Comparison of ENCODE assay signal across 13 cellular contexts in genomic region chr22:18032455-18033101, GRCh38. TPM values are rescaled to one million over a fixed set of nuclear protein-coding genes. Genes with fewer than 3 reads are reported as not detected.
A peak's percentile ranks its signal among the peaks of the same experiment; 100 is the strongest.
DNase-seq lines count a peak whose midpoint lies in the region; ATAC-seq and TF ChIP-seq lines count a peak whose summit lies in the region.
"Had no signal": no experiment of that assay in that cellular context is flagged by ENCODE, and none has a peak within 500 bp of the region (broad histone marks: within the 10 kb centered on the region; RNA-seq: fewer than 3 reads in every experiment).

No MANE protein-coding gene starts in this region.

- H3K4me3 ChIP-seq in mesodermal cell (ENCODE audit: extremely low read depth, insufficient read depth, low read length, poor library complexity, severe bottlenecking) (no peak overlapping the region), aorta (ENCODE audit: low read length in 2 of 2) (no peak overlapping the region), prostate gland (no peak overlapping the region), H7 (ENCODE audit: insufficient read depth, low read depth, low read length) (no peak overlapping the region)
- H3K4me3 ChIP-seq: GM12878, HAP-1, thyroid gland had no signal

- H3K4me1 ChIP-seq in mesodermal cell (ENCODE audit: control insufficient read depth, insufficient read depth, low read length, poor library complexity, severe bottlenecking) (peaks cover 27% of the 10 kb centered on the region), aorta (ENCODE audit: control insufficient read depth in 1 of 2, insufficient read depth in 2 of 2, low read length in 2 of 2) (no peaks in the 10 kb centered on the region), prostate gland (replicated peaks) (no peaks in the 10 kb centered on the region)
- H3K4me1 ChIP-seq: HAP-1, thyroid gland had no signal

- WGBS in mesodermal cell (ENCODE audit: insufficient coverage in 2 of 2), 2 experiments: 90% methylated on average over 2 of the region's 6 CpGs; no CpG with 5 or more reads in 1 of the 2 experiments
- WGBS in aorta, 2 donors: 90 to 91% methylated on average over 6 of the region's 6 CpGs
- WGBS in prostate gland: 43% methylated on average over 6 of the region's 6 CpGs

- H3K9me3 ChIP-seq in mesodermal cell (ENCODE audit: control insufficient read depth, low read length) (no peaks in the 10 kb centered on the region), aorta (ENCODE audit: control insufficient read depth, low read length) (no peaks in the 10 kb centered on the region), prostate gland (no peaks in the 10 kb centered on the region)
- H3K9me3 ChIP-seq: HAP-1, thyroid gland had no signal

- in situ Hi-C loops in ACHN (cut with HindIII; ENCODE audit: low pct_ligation_motif_present, low pct_unique_long_range_greater_than_20kb, low sequenced_read_pairs): no loop called here

- TF ChIP-seq POLR2A in prostate gland (IDR thresholded peaks at IDR 0.05): no peak

- TF ChIP-seq CTCF in prostate gland (IDR thresholded peaks at IDR 0.05): no peak

- peak; percentile 86 for DNase-seq in ACHN
- peak; percentile 77 for DNase-seq in LHCN-M2 (ENCODE audit: low read depth)
- DNase-seq in cerebellar cortex (ENCODE audit: low spot score): peak; percentile 90
- DNase-seq in left lobe of liver (ENCODE audit: low spot score): no peak
- no peak for DNase-seq in aorta
- no peak for DNase-seq in prostate gland (ENCODE audit: low spot score)
- no peak for DNase-seq in H7
- DNase-seq: activated CD4-positive, alpha-beta T cell treated with anti-CD3 and anti-CD28 coated beads for 36 hours; stimulated activated CD4-positive, alpha-beta T cell treated with anti-CD3 and anti-CD28 coated beads, Interleukin-15, amount 100 ng/mL, for 24 hours; thyroid gland had no signal

- intact Hi-C loops in aorta (cut with DNase I): loop anchor here in 1 of 2 donors (5.0 kb wide), 2 partner anchors 35 to 120 kb away; no protein-coding TSS in a partner anchor
- intact Hi-C loops in prostate gland (cut with DNase I): no loop called here

- H3K27me3 ChIP-seq in aorta (ENCODE audit: control insufficient read depth in 1 of 2, insufficient read depth in 2 of 2, low read length in 1 of 2): no peaks in the 10 kb centered on the region
- H3K27me3 ChIP-seq in prostate gland (replicated peaks; ENCODE audit: insufficient read depth): no peaks in the 10 kb centered on the region
- H3K27me3 ChIP-seq in H7 (ENCODE audit: control insufficient read depth, insufficient read depth, low read length): no peaks in the 10 kb centered on the region
- H3K27me3 ChIP-seq: thyroid gland had no signal

- H3K27ac ChIP-seq in mesodermal cell (ENCODE audit: low read depth, low read length, severe bottlenecking) (peak overlapping the region; percentile 50), aorta (ENCODE audit: low read depth in 1 of 2, low read length in 2 of 2) (no peak overlapping the region), prostate gland (no peak overlapping the region)
- H3K27ac ChIP-seq: thyroid gland had no signal

- ATAC-seq in left lobe of liver (no peak), aorta (ENCODE audit: low FRiP score) (no peak)
- ATAC-seq: activated CD4-positive, alpha-beta T cell treated with anti-CD3 and anti-CD28 coated beads for 36 hours; GM12878 had no signal

- H3K36me3 ChIP-seq in mesodermal cell (ENCODE audit: control insufficient read depth, insufficient read depth, low read length) (no peaks in the 10 kb centered on the region), aorta (ENCODE audit: control insufficient read depth in 1 of 2, insufficient read depth in 2 of 2, low read length in 1 of 2) (no peaks in the 10 kb centered on the region), prostate gland (no peaks in the 10 kb centered on the region), H7 (replicated peaks; ENCODE audit: control insufficient read depth, insufficient read depth, low read length) (no peaks in the 10 kb centered on the region)
- H3K36me3 ChIP-seq: HAP-1, thyroid gland had no signal

RNA-seq across cellular contexts. Expression of gene MICAL3, which starts 8.2 kb away (rescaled TPM):
- total RNA-seq in LHCN-M2 (2014; rRNA removed): 18.5 and 21.0 TPM in 2 replicates
- 19.6 TPM for polyA plus RNA-seq in LHCN-M2 (2012)
- 18.3 TPM for polyA plus RNA-seq in mesodermal cell (2013, experiment 1 of 2)
- 16.6 TPM for polyA plus RNA-seq in mesodermal cell (2013, experiment 2 of 2)
- total RNA-seq in left lobe of liver: 75.3 TPM
- total RNA-seq in aorta: 100 to 1,000 TPM; 114 to 123 TPM
- 10 to 100 TPM in 1 of 2 donors, 1 to 10 TPM in 1; 3.9 to 15.0 TPM for polyA plus RNA-seq in aorta
- 10 to 100 TPM; 58.6 to 78.7 TPM for total RNA-seq in prostate gland
- total RNA-seq in H7 (2014; rRNA removed; shearing (Covaris generic)): 11.8 and 12.3 TPM in 2 replicates

RNA-seq across cellular contexts. Expression of gene PEX26, which starts 45.2 kb away (rescaled TPM):
- total RNA-seq in LHCN-M2 (2014; rRNA removed): 32.7 and 39.8 TPM in 2 replicates
- 32.3 TPM for polyA plus RNA-seq in LHCN-M2 (2012)
- polyA plus RNA-seq in mesodermal cell (2013, experiment 1 of 2): 20.7 TPM
- 16.5 TPM for polyA plus RNA-seq in mesodermal cell (2013, experiment 2 of 2)
- total RNA-seq in left lobe of liver: 26.2 TPM
- 10 to 100 TPM; 28.5 to 34.1 TPM for total RNA-seq in aorta
- 10 to 100 TPM; 10.9 to 14.5 TPM for polyA plus RNA-seq in aorta
- total RNA-seq in prostate gland: 10 to 100 TPM; 34.7 to 38.2 TPM
- total RNA-seq in H7 (2014; rRNA removed; shearing (Covaris generic)): 29.7 and 34.5 TPM in 2 replicates

Comparison
In these comparisons a context has a peak if more than half of its experiments do, and no peak if none do; other contexts are left out.
1. DNase-seq: peak in ACHN (single experiment), LHCN-M2 (single experiment) and cerebellar cortex (single experiment); none in left lobe of liver (single experiment), aorta (0 of 2), prostate gland (single experiment) and H7 (single experiment).